9 cellular contexts compared by ENCODE assay signal in genomic region chr21:40386301-40386911, GRCh38.
A peak's percentile ranks its signal among the peaks of the same experiment; 100 is the strongest.
DNase-seq lines count a peak whose midpoint lies in the region; ATAC-seq, FAIRE-seq and TF ChIP-seq lines count a peak whose summit lies in the region.
"Had no signal": no experiment of that assay in that cellular context is flagged by ENCODE, and none has a peak within 500 bp of the region (broad histone marks: within the 10 kb centered on the region; RNA-seq: fewer than 3 reads in every experiment).

No MANE protein-coding gene starts in this region.

- WGBS in hepatocyte (ENCODE audit: low lambda C conversion rate, missing lambda C conversion rate) = 9% methylated on average over 23 of the region's 23 CpGs

- H3K9me2 ChIP-seq in hepatocyte (replicated peaks; ENCODE audit: insufficient read depth) = no peaks in the 10 kb centered on the region

- peaks cover 0 to 4% of the 10 kb centered on the region in 2 donors for H3K9me3 Mint-ChIP-seq in activated naive CD4-positive, alpha-beta T cell treated with anti-CD3 and anti-CD28 coated beads, Interleukin-2, amount 50 U/mL, for 72 hours

- H3K27me3 ChIP-seq in hepatocyte = peaks cover 9% of the 10 kb centered on the region
- H3K27me3 ChIP-seq: BLaER1 had no signal

- no peaks in the 10 kb centered on the region for H3K36me3 ChIP-seq in hepatocyte (replicated peaks; ENCODE audit: insufficient read depth, low read depth)
- H3K36me3 ChIP-seq: BLaER1 had no signal

- no peak for FAIRE-seq in RCC 7860 (lab: Jason Lieb, UNC)

- peak overlapping the region; percentile 38 for H3K4me2 ChIP-seq in hepatocyte
- H3K4me2 ChIP-seq: BLaER1 had no signal

- ATAC-seq in activated naive CD4-positive, alpha-beta T cell treated with anti-CD3 and anti-CD28 coated beads, Interleukin-2, amount 50 U/mL, for 72 hours = peak; percentile 39 to 64

- H2AFZ ChIP-seq in hepatocyte = no peak overlapping the region

- DNase-seq in NCI-H2081 (lab: John Stamatoyannopoulos, UW) (peak; percentile 55 to 63), NCI-H2081 treated with DMSO at 0.1 percent for 48 hours (lab: John Stamatoyannopoulos, UW) (no peak), NB4 (ENCODE audit: low read depth) (peak; percentile 43), hepatocyte (ENCODE audit: low spot score) (peak; percentile 86), HCEC 1CT (no peak), RCC 7860 (ENCODE audit: low spot score) (no peak)
- DNase-seq in activated naive CD4-positive, alpha-beta T cell treated with anti-CD3 and anti-CD28 coated beads, Interleukin-2, amount 50 U/mL, for 72 hours (ENCODE audit: low spot score in 2 of 2) = peak in 1 of 2 donors; percentile 64
- peak; percentile 2 for DNase-seq in stimulated activated CD4-positive, alpha-beta T cell treated with anti-CD3 and anti-CD28 coated beads, Interleukin-2, amount 100 ng/mL, for 4 hours (ENCODE audit: low read depth)

- no peak overlapping the region for H3K27ac Mint-ChIP-seq in activated naive CD4-positive, alpha-beta T cell treated with anti-CD3 and anti-CD28 coated beads, Interleukin-2, amount 50 U/mL, for 72 hours

- no peaks in the 10 kb centered on the region for H3K4me1 ChIP-seq in hepatocyte (ENCODE audit: insufficient read depth)
- H3K4me1 ChIP-seq: BLaER1 had no signal

- H3K9me3 ChIP-seq in hepatocyte (ENCODE audit: low read depth) = no peaks in the 10 kb centered on the region

- no peaks in the 10 kb centered on the region for H4K20me1 ChIP-seq in hepatocyte (ENCODE audit: insufficient read depth, poor library complexity, severe bottlenecking)
- H4K20me1 ChIP-seq: BLaER1 had no signal

- H3K4me3 ChIP-seq in NB4 (ENCODE audit: low read depth, low read length) = no peak overlapping the region
- H3K4me3 ChIP-seq in hepatocyte = no peak overlapping the region
- H3K4me3 ChIP-seq: BLaER1 had no signal

- no peaks in the 10 kb centered on the region for H3K79me2 ChIP-seq in hepatocyte

- no peaks in the 10 kb centered on the region for H3K36me3 Mint-ChIP-seq in activated naive CD4-positive, alpha-beta T cell treated with anti-CD3 and anti-CD28 coated beads, Interleukin-2, amount 50 U/mL, for 72 hours

- TF ChIP-seq POLR2A in NB4 (IDR thresholded peaks at IDR 0.05; ENCODE audit: extremely low read depth, insufficient read length) = no peak

- TF ChIP-seq CTCF in NB4 (IDR thresholded peaks at IDR 0.05; ENCODE audit: low read depth, low read length) (peak; percentile 78), hepatocyte (IDR thresholded peaks at IDR 0.05; ENCODE audit: poor library complexity) (peak; percentile 97)

- no peak overlapping the region for H3K27ac ChIP-seq in hepatocyte
- H3K27ac ChIP-seq: BLaER1 had no signal

Comparison
In these comparisons a context has a peak if more than half of its experiments do, and no peak if none do; other contexts are left out.
1. DNase-seq: peak in NCI-H2081 (2 of 2), NB4 (single experiment), hepatocyte (single experiment) and stimulated activated CD4-positive, alpha-beta T cell treated with anti-CD3 and anti-CD28 coated beads, Interleukin-2, amount 100 ng/mL, for 4 hours (single experiment); none in NCI-H2081 treated with DMSO at 0.1 percent for 48 hours (single experiment), HCEC 1CT (single experiment) and RCC 7860 (single experiment).